Comparison of ENCODE assay signal across 22 cellular contexts in the genomic region with DNA sequence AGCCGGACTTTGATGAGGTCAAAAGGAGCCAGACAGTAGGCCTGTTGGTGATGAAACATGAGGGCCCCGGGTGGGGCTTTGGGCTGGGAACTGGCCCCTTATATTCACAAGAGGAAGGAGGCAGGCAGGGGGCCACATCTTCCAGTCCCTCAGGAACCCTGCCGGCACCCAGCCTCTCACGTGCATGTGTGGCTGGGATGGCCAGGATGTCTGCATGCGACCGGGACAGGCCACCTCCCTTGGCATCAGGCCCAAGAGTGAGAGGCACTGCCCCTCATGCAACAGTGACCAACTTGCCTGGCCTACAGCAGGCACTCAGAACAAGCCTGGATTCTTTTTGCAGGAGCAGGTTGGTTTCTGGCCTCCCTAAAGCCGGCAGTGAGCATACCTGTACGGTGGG. TPM values are rescaled to one million over a fixed set of nuclear protein-coding genes. Genes with fewer than 3 reads are reported as not detected.
"Had no signal": no experiment of that assay in that cellular context is flagged by ENCODE, and none has a peak within 500 bp of the region (broad histone marks: within the 10 kb centered on the region; RNA-seq: fewer than 3 reads in every experiment).

No MANE protein-coding gene starts in this region.

- H3K4me3 Mint-ChIP-seq: activated CD4-positive, alpha-beta T cell treated with anti-CD3 and anti-CD28 coated beads, Interleukin-2, amount 10 ng/mL, durations not matched to agents 7 days and 5 days; activated naive CD8-positive, alpha-beta T cell; central memory CD8-positive, alpha-beta T cell; natural killer cell treated with Interleukin-12 subunit alpha and Interleukin-12 subunit beta and Interleukin-15 and Interleukin-18, amount 100 ng/mL, for 72 hours; T-helper 2 cell treated with Interferon-gamma antibody and Interleukin-4, amounts not matched to agents 5 μg/mL and 100 μg/mL, for 36 hours had no signal

- H3K27me3 Mint-ChIP-seq: activated CD4-positive, alpha-beta T cell treated with anti-CD3 and anti-CD28 coated beads, Interleukin-2, amount 10 ng/mL, durations not matched to agents 7 days and 5 days; activated naive CD8-positive, alpha-beta T cell; central memory CD8-positive, alpha-beta T cell; natural killer cell treated with Interleukin-12 subunit alpha and Interleukin-12 subunit beta and Interleukin-15 and Interleukin-18, amount 100 ng/mL, for 72 hours had no signal

- H3K36me3 ChIP-seq: brain microvascular endothelial cell, esophagus squamous epithelium, tibial artery, vagina had no signal

- H3K9me3 ChIP-seq: esophagus squamous epithelium, psoas muscle, tibial artery, vagina had no signal

- H3K36me3 Mint-ChIP-seq: activated naive CD8-positive, alpha-beta T cell; natural killer cell treated with Interleukin-12 subunit alpha and Interleukin-12 subunit beta and Interleukin-15 and Interleukin-18, amount 100 ng/mL, for 72 hours had no signal

- DNase-seq: activated CD4-positive, alpha-beta T cell treated with anti-CD3 and anti-CD28 coated beads, Interleukin-2, amount 10 ng/mL, durations not matched to agents 7 days and 5 days; activated CD4-positive, CD25-positive, alpha-beta regulatory T cell; activated CD8-positive, alpha-beta memory T cell treated with anti-CD3 and anti-CD28 coated beads for 24 hours; activated gamma-delta T cell treated with Interleukin-2 at 50 U/mL for 16 hours; brain microvascular endothelial cell; cortex of kidney; effector CD8-positive, alpha-beta T cell; esophagus squamous epithelium; foreskin fibroblast; hippocampal formation; occipital lobe; psoas muscle; stimulated activated CD4-positive, alpha-beta T cell treated with anti-CD3 and anti-CD28 coated beads, Interleukin-1b, Interleukin-23, amount 100 ng/mL, for 48 hours; tibial artery had no signal

- H3K27me3 ChIP-seq: brain microvascular endothelial cell, esophagus squamous epithelium, tibial artery, vagina had no signal

- H3K4me3 ChIP-seq: esophagus squamous epithelium, psoas muscle, tibial artery, vagina had no signal

- H3K9me3 Mint-ChIP-seq: activated CD4-positive, alpha-beta T cell treated with anti-CD3 and anti-CD28 coated beads, Interleukin-2, amount 10 ng/mL, durations not matched to agents 7 days and 5 days; central memory CD8-positive, alpha-beta T cell; natural killer cell treated with Interleukin-12 subunit alpha and Interleukin-12 subunit beta and Interleukin-15 and Interleukin-18, amount 100 ng/mL, for 72 hours; T-helper 2 cell treated with Interferon-gamma antibody and Interleukin-4, amounts not matched to agents 5 μg/mL and 100 μg/mL, for 36 hours had no signal

- H3K27ac Mint-ChIP-seq: activated CD4-positive, alpha-beta T cell treated with anti-CD3 and anti-CD28 coated beads, Interleukin-2, amount 10 ng/mL, durations not matched to agents 7 days and 5 days had no signal

- ATAC-seq: left lobe of liver; natural killer cell treated with Interleukin-12 subunit alpha and Interleukin-12 subunit beta and Interleukin-15 and Interleukin-18, amount 100 ng/mL, for 72 hours; psoas muscle; sciatic nerve had no signal

- H3K27ac ChIP-seq: brain microvascular endothelial cell, esophagus squamous epithelium, tibial artery, vagina had no signal

RNA-seq across cellular contexts. Expression of gene TIGD3, which starts 22.5 kb away (rescaled TPM):
- total RNA-seq: sciatic nerve, vagina had no signal
- polyA plus RNA-seq: keratinocyte had no signal
